In genomic region chr7:146791344-146792300, GRCh38 we compare ENCODE assay signal across 17 cellular contexts.
A peak's percentile ranks its signal among the peaks of the same experiment; 100 is the strongest.
DNase-seq lines count a peak whose midpoint lies in the region; TF ChIP-seq lines count a peak whose summit lies in the region.
"Had no signal": no experiment of that assay in that cellular context is flagged by ENCODE, and none has a peak within 500 bp of the region (broad histone marks: within the 10 kb centered on the region; RNA-seq: fewer than 3 reads in every experiment).

No MANE protein-coding gene starts in this region.

- no peak overlapping the region for H3K4me3 Mint-ChIP-seq in osteocyte (ENCODE audit: unreplicated experiment)
- H3K4me3 Mint-ChIP-seq: CD8-positive, alpha-beta T cell had no signal

- no peaks in the 10 kb centered on the region for H3K36me3 Mint-ChIP-seq in osteocyte (ENCODE audit: unreplicated experiment)
- H3K36me3 Mint-ChIP-seq: CD8-positive, alpha-beta T cell had no signal

- H3K27ac ChIP-seq in caudate nucleus (ENCODE audit: low read depth, low read length): peak overlapping the region; percentile 75
- H3K27ac ChIP-seq: HL-60, KMS-11 had no signal

- no peak for TF ChIP-seq CTCF in osteocyte (IDR thresholded peaks at IDR 0.05)

- peaks cover 44% of the 10 kb centered on the region for H3K9me3 Mint-ChIP-seq in osteocyte (ENCODE audit: unreplicated experiment)

- H3K4me1 Mint-ChIP-seq in osteocyte (ENCODE audit: unreplicated experiment): no peaks in the 10 kb centered on the region

- H3K27me3 Mint-ChIP-seq in osteocyte (ENCODE audit: unreplicated experiment): no peaks in the 10 kb centered on the region

- DNase-seq in HCEC 1CT: peak; percentile 34
- peak in 2 of 61 donors; percentile 32 to 46 for DNase-seq in caudate nucleus (lab: John Stamatoyannopoulos, UW)
- peak; percentile 20 for DNase-seq in iPS-NIHi7 (ENCODE audit: extremely low spot score)
- peak; percentile 69 for DNase-seq in superior temporal gyrus (ENCODE audit: extremely low spot score)
- no peak for DNase-seq in NK-92 treated with Interleukin-12 subunit alpha and Interleukin-12 subunit beta, amount 100 ng/mL, for 24 hours (lab: John Stamatoyannopoulos, UW)
- no peak for DNase-seq in CD1c-positive myeloid dendritic cell (ENCODE audit: extremely low spot score)
- no peak for DNase-seq in osteocyte (ENCODE audit: extremely low spot score, unreplicated experiment)
- DNase-seq: BE2C; CD8-positive, alpha-beta T cell; NCI-H1092 treated with DMSO at 0.1 percent for 48 hours; NCI-H187; NCI-H2171; NCI-H446 treated with DMSO at 0.1 percent for 48 hours; NCI-H82; SHP77 treated with DMSO at 0.1 percent for 48 hours had no signal

- no peak overlapping the region for H3K27ac Mint-ChIP-seq in osteocyte (ENCODE audit: unreplicated experiment)
- H3K27ac Mint-ChIP-seq: CD8-positive, alpha-beta T cell had no signal

Comparison
In these comparisons a context has a peak if more than half of its experiments do, and no peak if none do; other contexts are left out.
1. DNase-seq: peak in HCEC 1CT (single experiment), iPS-NIHi7 (single experiment) and superior temporal gyrus (single experiment); none in NK-92 treated with Interleukin-12 subunit alpha and Interleukin-12 subunit beta, amount 100 ng/mL, for 24 hours (single experiment), CD1c-positive myeloid dendritic cell (single experiment) and osteocyte (single experiment).